17 cellular contexts compared by ENCODE assay signal in the genomic region with DNA sequence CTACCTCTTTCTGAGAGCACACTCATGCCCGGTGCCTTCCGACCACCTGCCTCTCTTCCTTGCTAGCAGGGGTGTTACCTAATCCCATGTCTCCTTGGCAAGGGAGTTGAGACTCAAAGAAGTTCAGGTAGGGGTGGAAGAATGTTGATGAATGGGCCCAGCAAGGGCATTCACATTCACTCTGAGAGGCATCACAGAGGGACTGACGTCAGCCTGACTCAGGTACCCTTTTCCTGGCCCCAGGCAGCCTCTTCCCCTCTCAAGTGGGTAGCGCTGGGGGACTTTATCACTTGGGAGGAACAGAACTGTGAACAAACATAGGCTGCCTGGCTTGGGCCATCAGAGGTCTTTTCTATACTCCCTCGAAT. TPM values are rescaled to one million over a fixed set of nuclear protein-coding genes. Genes with fewer than 3 reads are reported as not detected.
DNase-seq lines count a peak whose midpoint lies in the region; ATAC-seq, FAIRE-seq and TF ChIP-seq lines count a peak whose summit lies in the region.
"Had no signal": no experiment of that assay in that cellular context is flagged by ENCODE, and none has a peak within 500 bp of the region (broad histone marks: within the 10 kb centered on the region; RNA-seq: fewer than 3 reads in every experiment).

No MANE protein-coding gene starts in this region.

- FAIRE-seq in bronchial epithelial cell (lab: Jason Lieb, UNC): no peak
- FAIRE-seq: A204.1 had no signal

- peak overlapping the region; percentile 45 for H3K27ac Mint-ChIP-seq in activated CD4-positive, alpha-beta memory T cell treated with anti-CD3 and anti-CD28 coated beads for 36 hours
- H3K27ac Mint-ChIP-seq in activated CD4-positive, alpha-beta memory T cell treated with anti-CD3 and anti-CD28 coated beads, Interleukin-2, amount 10 ng/mL, durations not matched to agents 7 days and 5 days: no peak overlapping the region
- H3K27ac Mint-ChIP-seq in HFFc6: peak overlapping the region; percentile 99
- H3K27ac Mint-ChIP-seq: memory B cell; stimulated activated memory B cell treated with anti-CD40 and anti-IgM and Interleukin-4, amounts not matched to agents 10 μg/mL and 1 μg/mL and 100 μg/mL, for 72 hours; WTC11 had no signal

- peaks cover 53% of the 10 kb centered on the region for H3K36me3 Mint-ChIP-seq in activated CD4-positive, alpha-beta memory T cell treated with anti-CD3 and anti-CD28 coated beads for 36 hours
- H3K36me3 Mint-ChIP-seq in activated CD4-positive, alpha-beta memory T cell treated with anti-CD3 and anti-CD28 coated beads, Interleukin-2, amount 10 ng/mL, durations not matched to agents 7 days and 5 days (ENCODE audit: low read depth): peaks cover 65% of the 10 kb centered on the region
- peaks cover 57% of the 10 kb centered on the region for H3K36me3 Mint-ChIP-seq in HFFc6 (ENCODE audit: low read depth)

- peaks cover 4 to 14% of the 10 kb centered on the region in 2 experiments for H3K4me1 ChIP-seq in neutrophil (ENCODE audit: control insufficient read depth in 1 of 2, insufficient read depth in 1 of 2, low read depth in 1 of 2, low read length in 1 of 2)

- no peak for TF ChIP-seq CTCF in HFFc6 (IDR thresholded peaks at IDR 0.05)
- no peak for TF ChIP-seq CTCF in bronchial epithelial cell (IDR thresholded peaks at IDR 0.05; ENCODE audit: insufficient read depth, low read length, severe bottlenecking)
- no peak for TF ChIP-seq CTCF in neutrophil (IDR thresholded peaks at IDR 0.05)

- no peaks in the 10 kb centered on the region for H3K27me3 Mint-ChIP-seq in activated CD4-positive, alpha-beta memory T cell treated with anti-CD3 and anti-CD28 coated beads for 36 hours
- H3K27me3 Mint-ChIP-seq in activated CD4-positive, alpha-beta memory T cell treated with anti-CD3 and anti-CD28 coated beads, Interleukin-2, amount 10 ng/mL, durations not matched to agents 7 days and 5 days: no peaks in the 10 kb centered on the region
- peaks cover 13% of the 10 kb centered on the region for H3K27me3 Mint-ChIP-seq in HFFc6 (ENCODE audit: insufficient read depth)
- H3K27me3 Mint-ChIP-seq: memory B cell; stimulated activated memory B cell treated with anti-CD40 and anti-IgM and Interleukin-4, amounts not matched to agents 10 μg/mL and 1 μg/mL and 100 μg/mL, for 72 hours had no signal

- POLR2A ChIA-PET in activated CD4-positive, alpha-beta memory T cell treated with anti-CD3 and anti-CD28 coated beads for 36 hours (lab: Charles Lee): no interaction called here
- POLR2A ChIA-PET in activated CD4-positive, alpha-beta memory T cell treated with anti-CD3 and anti-CD28 coated beads, Interleukin-2, amount 10 ng/mL, durations not matched to agents 7 days and 5 days (lab: Charles Lee): no interaction called here

- H3K27me3 ChIP-seq in bronchial epithelial cell (ENCODE audit: control insufficient read depth, insufficient read depth, low read length) (no peaks in the 10 kb centered on the region), neutrophil (no peaks in the 10 kb centered on the region)
- H3K27me3 ChIP-seq: dorsolateral prefrontal cortex, heart left ventricle, transverse colon had no signal

- intact Hi-C loops in activated CD4-positive, alpha-beta memory T cell treated with anti-CD3 and anti-CD28 coated beads for 36 hours (cut with micrococcal nuclease): no loop called here
- intact Hi-C loops in Right ventricle myocardium superior (cut with DNase I): no loop called here

- CTCF ChIA-PET in activated CD4-positive, alpha-beta memory T cell treated with anti-CD3 and anti-CD28 coated beads for 36 hours (lab: Charles Lee): interaction anchor here (1.5 to 4.7 kb wide), 4 partner anchors 10 to 63 kb away, joined by 7 to 32 read pairs (median 13); no protein-coding TSS in a partner anchor
- CTCF ChIA-PET in activated CD4-positive, alpha-beta memory T cell treated with anti-CD3 and anti-CD28 coated beads, Interleukin-2, amount 10 ng/mL, durations not matched to agents 7 days and 5 days (lab: Charles Lee): interaction anchor here (14.4 to 19.1 kb wide), 2 partner anchors 11 to 60 kb away, joined by 103 to 523 read pairs; a partner anchor contains a TSS

- no peak for ATAC-seq in Right ventricle myocardium superior (ENCODE audit: poor library complexity)
- ATAC-seq: stimulated activated memory B cell treated with anti-CD40 and anti-IgM and Interleukin-4, amounts not matched to agents 10 μg/mL and 1 μg/mL and 100 μg/mL, for 72 hours; WTC11 had no signal

- H3K9me3 ChIP-seq in neutrophil: no peaks in the 10 kb centered on the region
- H3K9me3 ChIP-seq: heart left ventricle, transverse colon had no signal

- no peaks in the 10 kb centered on the region for H3K9me3 Mint-ChIP-seq in activated CD4-positive, alpha-beta memory T cell treated with anti-CD3 and anti-CD28 coated beads for 36 hours
- no peaks in the 10 kb centered on the region for H3K9me3 Mint-ChIP-seq in activated CD4-positive, alpha-beta memory T cell treated with anti-CD3 and anti-CD28 coated beads, Interleukin-2, amount 10 ng/mL, durations not matched to agents 7 days and 5 days
- 0 out of 2 replicates have a peak, but pooled peaks cover 3% of the 10 kb centered on the region for H3K9me3 Mint-ChIP-seq in HFFc6
- H3K9me3 Mint-ChIP-seq: memory B cell; stimulated activated memory B cell treated with anti-CD40 and anti-IgM and Interleukin-4, amounts not matched to agents 10 μg/mL and 1 μg/mL and 100 μg/mL, for 72 hours; WTC11 had no signal

- peaks cover 34% of the 10 kb centered on the region for H3K36me3 ChIP-seq in bronchial epithelial cell (ENCODE audit: control insufficient read depth, insufficient read depth, low read length)
- peaks cover 86% of the 10 kb centered on the region for H3K36me3 ChIP-seq in neutrophil

- H3K4me1 Mint-ChIP-seq in activated CD4-positive, alpha-beta memory T cell treated with anti-CD3 and anti-CD28 coated beads for 36 hours (ENCODE audit: low read depth): peaks cover 19% of the 10 kb centered on the region
- peaks cover 28% of the 10 kb centered on the region for H3K4me1 Mint-ChIP-seq in activated CD4-positive, alpha-beta memory T cell treated with anti-CD3 and anti-CD28 coated beads, Interleukin-2, amount 10 ng/mL, durations not matched to agents 7 days and 5 days
- peaks cover 61% of the 10 kb centered on the region for H3K4me1 Mint-ChIP-seq in HFFc6 (ENCODE audit: low read depth)

- peak overlapping the region; percentile 31 for H3K27ac ChIP-seq in neutrophil
- H3K27ac ChIP-seq: dorsolateral prefrontal cortex, heart left ventricle, transverse colon had no signal

- no peak overlapping the region for H3K4me3 ChIP-seq in bronchial epithelial cell (ENCODE audit: low read depth, low read length)
- no peak overlapping the region for H3K4me3 ChIP-seq in neutrophil (ENCODE audit: low read depth in 1 of 2, low read length in 1 of 2)
- H3K4me3 ChIP-seq: heart left ventricle, transverse colon had no signal

- DNase-seq in activated CD4-positive, alpha-beta memory T cell treated with anti-CD3 and anti-CD28 coated beads for 36 hours: no peak
- DNase-seq in activated CD4-positive, alpha-beta memory T cell treated with anti-CD3 and anti-CD28 coated beads, Interleukin-2, amount 10 ng/mL, durations not matched to agents 7 days and 5 days: no peak
- DNase-seq in HFFc6 (no peak), bronchial epithelial cell (ENCODE audit: low read depth) (peak; percentile 46), EL (no peak), iPS-NIHi7 (ENCODE audit: extremely low spot score) (no peak), Right ventricle myocardium superior (no peak)
- DNase-seq: activated naive CD4-positive, alpha-beta T cell treated with anti-CD3 and anti-CD28 coated beads, Interleukin-2, amount 50 U/mL, for 16 hours; dorsolateral prefrontal cortex; heart left ventricle; NCI-H1694; transverse colon had no signal

- H3K4me3 Mint-ChIP-seq in activated CD4-positive, alpha-beta memory T cell treated with anti-CD3 and anti-CD28 coated beads for 36 hours: no peak overlapping the region
- H3K4me3 Mint-ChIP-seq in activated CD4-positive, alpha-beta memory T cell treated with anti-CD3 and anti-CD28 coated beads, Interleukin-2, amount 10 ng/mL, durations not matched to agents 7 days and 5 days: no peak overlapping the region
- H3K4me3 Mint-ChIP-seq in HFFc6: peak overlapping the region; percentile 91; the same call in 1 of the 2 replicates
- H3K4me3 Mint-ChIP-seq: memory B cell; stimulated activated memory B cell treated with anti-CD40 and anti-IgM and Interleukin-4, amounts not matched to agents 10 μg/mL and 1 μg/mL and 100 μg/mL, for 72 hours had no signal

RNA-seq across cellular contexts. Expression of a gene that starts 35.3 kb away (rescaled TPM):
- 100 to 1,000 TPM; 110 to 111 TPM for total RNA-seq in activated CD4-positive, alpha-beta memory T cell treated with anti-CD3 and anti-CD28 coated beads for 36 hours
- 100 to 1,000 TPM; 162 to 165 TPM for total RNA-seq in activated CD4-positive, alpha-beta memory T cell treated with anti-CD3 and anti-CD28 coated beads, Interleukin-2, amount 10 ng/mL, durations not matched to agents 7 days and 5 days
- total RNA-seq in HFFc6 (2021; fragmentation: NEBNext Ultra II Directional; extraction: Animal tissue kit (Norgen Biotek cat#: 25700)): 100 to 1,000 TPM; 265 to 332 (median 284) TPM
- total RNA-seq in bronchial epithelial cell (46.9 and 52.9 TPM in 2 replicates), Right ventricle myocardium superior (40.9 TPM)

RNA-seq across cellular contexts. Expression of a gene that starts 55.6 kb away (rescaled TPM):
- 1 to 10 TPM in 1 of 2 experiments, under 1 TPM in 1; 0.90 to 1.3 TPM for total RNA-seq in activated CD4-positive, alpha-beta memory T cell treated with anti-CD3 and anti-CD28 coated beads for 36 hours
- under 1 TPM; 0.48 to 0.58 TPM for total RNA-seq in activated CD4-positive, alpha-beta memory T cell treated with anti-CD3 and anti-CD28 coated beads, Interleukin-2, amount 10 ng/mL, durations not matched to agents 7 days and 5 days
- 100 to 1,000 TPM; 397 to 487 (median 452) TPM for total RNA-seq in HFFc6 (2021; fragmentation: NEBNext Ultra II Directional; extraction: Animal tissue kit (Norgen Biotek cat#: 25700))
- total RNA-seq in bronchial epithelial cell: 426 and 930 TPM in 2 replicates
- total RNA-seq in Right ventricle myocardium superior: 89.5 TPM

Comparison
In these comparisons a context has a peak if more than half of its experiments do, and no peak if none do; other contexts are left out.
1. RNA of a gene that starts 55.6 kb away (total RNA-seq): 426 to 930 TPM in bronchial epithelial cell, 397 to 487 TPM in HFFc6 and 89.5 TPM in Right ventricle myocardium superior (single experiment); 0.90 to 1.3 TPM in activated CD4-positive, alpha-beta memory T cell treated with anti-CD3 and anti-CD28 coated beads for 36 hours and 0.48 to 0.58 TPM in activated CD4-positive, alpha-beta memory T cell treated with anti-CD3 and anti-CD28 coated beads, Interleukin-2, amount 10 ng/mL, durations not matched to agents 7 days and 5 days; every median in the first group is over 10 times any median in the second.